In the genomic region with DNA sequence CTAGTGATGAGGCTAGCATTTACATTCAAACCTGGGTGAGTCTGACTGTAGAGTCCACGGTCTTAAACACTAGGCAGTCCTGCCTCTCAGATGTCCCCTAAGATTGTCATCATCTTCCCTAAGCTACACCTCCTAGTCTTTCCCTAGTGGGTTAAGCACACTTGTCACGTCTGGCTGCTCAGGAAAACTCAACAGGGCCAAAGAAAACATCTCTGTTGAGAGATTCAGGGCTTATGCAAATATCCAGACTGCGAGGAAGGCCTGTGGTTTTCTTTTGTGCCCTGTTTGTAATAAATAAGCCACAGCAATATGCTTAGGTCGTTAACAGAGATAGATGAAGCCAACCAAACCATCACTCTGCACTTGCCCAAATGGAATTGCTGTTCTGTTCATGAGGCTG, we compare ENCODE assay signal across 1 cellular context.
TF ChIP-seq lines count a peak whose summit lies in the region.

No MANE protein-coding gene starts in this region.

TF ChIP-seq in GM23338, 12 proteins besides CTCF, POLR2A, EP300 and RAD21 (continued from another document):
- TF ChIP-seq POLR2AphosphoS5 (IDR thresholded peaks at IDR 0.05; ENCODE audit: low read depth) (no peak), JUNB (IDR thresholded peaks at IDR 0.05; ENCODE audit: unreplicated experiment) (no peak), NANOG (IDR thresholded peaks at IDR 0.05; ENCODE audit: borderline replicate concordance) (no peak), STAT1 (IDR thresholded peaks at IDR 0.05; ENCODE audit: unreplicated experiment) (no peak), ZNF331 (CRISPR knock-in tag; IDR thresholded peaks at IDR 0.05; ENCODE audit: low read depth) (no peak), EZH2phosphoT487 (IDR thresholded peaks at IDR 0.05; ENCODE audit: unreplicated experiment) (no peak)
- TF ChIP-seq, protein P1, sequence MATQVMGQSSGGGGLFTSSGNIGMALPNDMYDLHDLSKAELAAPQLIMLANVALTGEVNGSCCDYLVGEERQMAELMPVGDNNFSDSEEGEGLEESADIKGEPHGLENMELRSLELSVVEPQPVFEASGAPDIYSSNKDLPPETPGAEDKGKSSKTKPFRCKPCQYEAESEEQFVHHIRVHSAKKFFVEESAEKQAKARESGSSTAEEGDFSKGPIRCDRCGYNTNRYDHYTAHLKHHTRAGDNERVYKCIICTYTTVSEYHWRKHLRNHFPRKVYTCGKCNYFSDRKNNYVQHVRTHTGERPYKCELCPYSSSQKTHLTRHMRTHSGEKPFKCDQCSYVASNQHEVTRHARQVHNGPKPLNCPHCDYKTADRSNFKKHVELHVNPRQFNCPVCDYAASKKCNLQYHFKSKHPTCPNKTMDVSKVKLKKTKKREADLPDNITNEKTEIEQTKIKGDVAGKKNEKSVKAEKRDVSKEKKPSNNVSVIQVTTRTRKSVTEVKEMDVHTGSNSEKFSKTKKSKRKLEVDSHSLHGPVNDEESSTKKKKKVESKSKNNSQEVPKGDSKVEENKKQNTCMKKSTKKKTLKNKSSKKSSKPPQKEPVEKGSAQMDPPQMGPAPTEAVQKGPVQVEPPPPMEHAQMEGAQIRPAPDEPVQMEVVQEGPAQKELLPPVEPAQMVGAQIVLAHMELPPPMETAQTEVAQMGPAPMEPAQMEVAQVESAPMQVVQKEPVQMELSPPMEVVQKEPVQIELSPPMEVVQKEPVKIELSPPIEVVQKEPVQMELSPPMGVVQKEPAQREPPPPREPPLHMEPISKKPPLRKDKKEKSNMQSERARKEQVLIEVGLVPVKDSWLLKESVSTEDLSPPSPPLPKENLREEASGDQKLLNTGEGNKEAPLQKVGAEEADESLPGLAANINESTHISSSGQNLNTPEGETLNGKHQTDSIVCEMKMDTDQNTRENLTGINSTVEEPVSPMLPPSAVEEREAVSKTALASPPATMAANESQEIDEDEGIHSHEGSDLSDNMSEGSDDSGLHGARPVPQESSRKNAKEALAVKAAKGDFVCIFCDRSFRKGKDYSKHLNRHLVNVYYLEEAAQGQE (IDR thresholded peaks at IDR 0.05; ENCODE audit: unreplicated experiment): no peak
